ENCODE assay signal across 8 cellular contexts in genomic region chr13:97433727-97434416, GRCh38. TPM values are rescaled to one million over a fixed set of nuclear protein-coding genes. Genes with fewer than 3 reads are reported as not detected.
DNase-seq lines count a peak whose midpoint lies in the region; ATAC-seq and TF ChIP-seq lines count a peak whose summit lies in the region.

Gene RAP2A, plus strand, starts transcription at chr13:97434169. Its CDS starts 302 bp downstream, at chr13:97434471.

- H3K4me1 ChIP-seq in psoas muscle (peaks cover 46% of the 10 kb centered on the region), urinary bladder (ENCODE audit: insufficient read depth) (no peaks in the 10 kb centered on the region)

- H3K4me1 Mint-ChIP-seq in T-helper 17 cell = peaks cover 18% of the 10 kb centered on the region

- H3K27ac ChIP-seq in psoas muscle (peak within 1 kb of the TSS; percentile 97), urinary bladder (ENCODE audit: low read depth) (peak within 1 kb of the TSS; percentile 96)

- H3K27me3 Mint-ChIP-seq in T-helper 17 cell = peaks cover 11% of the 10 kb centered on the region

- ATAC-seq in HG02884 (IDR thresholded peaks at IDR 0.05; ENCODE audit: unreplicated experiment) = peak; percentile 34
- ATAC-seq in T-helper 17 cell = peak; percentile 68
- peak; percentile 83 for ATAC-seq in left ventricle myocardium superior
- ATAC-seq in psoas muscle = peak; percentile 77 to 80 (median 78)

- H3K36me3 ChIP-seq in psoas muscle (ENCODE audit: insufficient read depth in 1 of 2, low read depth in 1 of 2) = peaks cover 0 to 5% of the 10 kb centered on the region in 2 donors
- H3K36me3 ChIP-seq in urinary bladder (ENCODE audit: insufficient read depth) = peaks cover 2% of the 10 kb centered on the region

- TF ChIP-seq CTCF in GM13976 (IDR thresholded peaks at IDR 0.05; ENCODE audit: borderline replicate concordance, control extremely low read depth, extremely low read depth, insufficient read depth, missing control alignments) = peak; percentile 28
- no peak for TF ChIP-seq CTCF in psoas muscle (IDR thresholded peaks at IDR 0.05)

- intact Hi-C loops in left ventricle myocardium superior (cut with micrococcal nuclease) (loop anchor here (10.0 kb wide), 1 partner anchor 79 kb away; no protein-coding TSS in a partner anchor), psoas muscle (cut with DNase I) (loop anchor here in 1 of 2 donors (10.0 kb wide), 2 partner anchors 191 to 209 kb away; partner anchors contain the start of gene MBNL2)

- H3K27ac Mint-ChIP-seq in T-helper 17 cell = peak within 1 kb of the TSS; percentile 99

- H3K9me3 ChIP-seq in T-helper 17 cell (ENCODE audit: control insufficient read depth, low read length, poor library complexity, severe bottlenecking) (no peaks in the 10 kb centered on the region), psoas muscle (no peaks in the 10 kb centered on the region)

- DNase-seq in GM13976 (ENCODE audit: low spot score) = peak; percentile 85
- DNase-seq in NCI-H1694 (lab: John Stamatoyannopoulos, UW) = peak; percentile 69
- peak; percentile 84 to 88 (median 87) for DNase-seq in T-helper 17 cell
- DNase-seq in amygdala (lab: John Stamatoyannopoulos, UW) = peak; percentile 39 to 98 (median 84)
- DNase-seq in left ventricle myocardium superior = peak; percentile 94
- DNase-seq in psoas muscle = peak; percentile 90 to 95

- H3K4me3 ChIP-seq in psoas muscle (peak within 1 kb of the TSS; percentile 84), urinary bladder (ENCODE audit: low read depth, low read length) (peak within 1 kb of the TSS; percentile 99)

- H3K27me3 ChIP-seq in psoas muscle (ENCODE audit: insufficient read depth in 3 of 3, low read length in 2 of 3) = no peaks in the 10 kb centered on the region

- H3K4me3 Mint-ChIP-seq in T-helper 17 cell = peak within 1 kb of the TSS; percentile 98

- H3K36me3 Mint-ChIP-seq in T-helper 17 cell (ENCODE audit: low read depth) = peaks cover 2% of the 10 kb centered on the region

- in situ Hi-C loops in GM13976 (cut with MboI; ENCODE audit: low sequenced_read_pairs, unreplicated experiment) = loop anchor here (25.0 kb wide), 1 partner anchor 553 kb away; no protein-coding TSS in a partner anchor

- 0% methylated on average over 37 to 97 of the region's 97 CpGs for WGBS in psoas muscle, 3 donors
- WGBS in urinary bladder = under 1% methylated on average over 96 of the region's 97 CpGs

RNA-seq across cellular contexts. Expression of gene RAP2A, which starts in this region (rescaled TPM):
- total RNA-seq in T-helper 17 cell = 10 to 100 TPM; 15.3 to 16.2 TPM
- 15.5 TPM for total RNA-seq in left ventricle myocardium superior
- total RNA-seq in psoas muscle = 10 to 100 TPM; 11.1 to 35.7 (median 20.4) TPM
- 10 to 100 TPM in 1 of 3 donors, 1 to 10 TPM in 2; 3.8 to 11.4 (median 5.2) TPM for polyA plus RNA-seq in psoas muscle
- 74.6 TPM for total RNA-seq in urinary bladder
- 11.7 TPM for polyA plus RNA-seq in urinary bladder

Comparison
In these comparisons a context has a peak if more than half of its experiments do, and no peak if none do; other contexts are left out.
1. Peak in every context shown above with its lines: DNase-seq, ATAC-seq, H3K4me3 ChIP-seq and H3K27ac ChIP-seq.